ENCODE assay signal across 21 cellular contexts in genomic region chr12:8746046-8746445, GRCh38.
"Had no signal": no experiment of that assay in that cellular context is flagged by ENCODE, and none has a peak within 500 bp of the region (broad histone marks: within the 10 kb centered on the region; RNA-seq: fewer than 3 reads in every experiment).

No MANE protein-coding gene starts in this region.

- H3K4me1 ChIP-seq: lower lobe of right lung had no signal

- H3K27ac ChIP-seq: coronary artery, dorsolateral prefrontal cortex, epithelial cell of prostate, esophagus squamous epithelium, gastrocnemius medialis, heart right ventricle, left lung, lower lobe of right lung had no signal

- H3K36me3 ChIP-seq: left lung had no signal

- H3K4me3 ChIP-seq: coronary artery, dorsolateral prefrontal cortex, esophagus squamous epithelium, gastrocnemius medialis, heart right ventricle, left lung, lower lobe of right lung had no signal

- H3K27me3 ChIP-seq: dorsolateral prefrontal cortex, esophagus squamous epithelium, gastrocnemius medialis, heart right ventricle, left lung had no signal

- H3K9me3 ChIP-seq: esophagus squamous epithelium, gastrocnemius medialis, heart right ventricle, left lung, lower lobe of right lung had no signal

- DNase-seq: dermis blood vessel endothelial cell; dorsolateral prefrontal cortex; effector CD4-positive, alpha-beta T cell; effector memory CD4-positive, alpha-beta T cell; erythroblast; esophagus squamous epithelium; foreskin fibroblast; foreskin melanocyte; gastrocnemius medialis; glutamatergic neuron; head of caudate nucleus; heart right ventricle; hippocampal formation; left cardiac atrium; left lung; left ventricle myocardium superior; lower lobe of right lung; mesendoderm; midbrain had no signal
